In genomic region chr12:4044101-4044500, GRCh38 we compare ENCODE assay signal across 30 cellular contexts.
"Had no signal": no experiment of that assay in that cellular context is flagged by ENCODE, and none has a peak within 500 bp of the region (broad histone marks: within the 10 kb centered on the region; RNA-seq: fewer than 3 reads in every experiment).

No MANE protein-coding gene starts in this region.

- H3K27me3 ChIP-seq: ascending aorta, foreskin keratinocyte had no signal

- H3K9me3 Mint-ChIP-seq: activated CD4-positive, alpha-beta memory T cell treated with anti-CD3 and anti-CD28 coated beads, Interleukin-2, amount 10 ng/mL, durations not matched to agents 7 days and 5 days; activated CD4-positive, alpha-beta T cell treated with anti-CD3 and anti-CD28 coated beads, Interleukin-2, amount 10 ng/mL, durations not matched to agents 7 days and 5 days; activated naive CD4-positive, alpha-beta T cell treated with anti-CD3 and anti-CD28 coated beads for 36 hours; activated naive CD4-positive, alpha-beta T cell treated with anti-CD3 and anti-CD28 coated beads, Interleukin-2, amount 50 U/mL, for 72 hours; activated naive CD8-positive, alpha-beta T cell treated with anti-CD3 and anti-CD28 coated beads, Interleukin-2, amount 10 ng/mL, durations not matched to agents 7 days and 5 days; activated T-helper 1 cell treated with anti-CD3 and anti-CD28 coated beads, Interleukin-12 subunit alpha, Interleukin-12 subunit beta, Interleukin-2, Interleukin-4 antibody, amounts not matched to agents 30 ng/mL and 10 ng/mL and 1 ng/mL, durations not matched to agents 14 hours and 24 hours and 36 hours; activated T-helper 2 cell treated with anti-CD3 and anti-CD28 coated beads, Interferon-gamma antibody, Interleukin-2, Interleukin-4, amounts not matched to agents 10 μg/mL and 5 μg/mL and 100 μg/mL, durations not matched to agents 14 hours and 24 hours and 36 hours; T-helper 2 cell treated with Interferon-gamma antibody and Interleukin-4, amounts not matched to agents 5 μg/mL and 100 μg/mL, for 36 hours had no signal

- H3K4me3 Mint-ChIP-seq: activated CD4-positive, alpha-beta memory T cell treated with anti-CD3 and anti-CD28 coated beads, Interleukin-2, amount 10 ng/mL, durations not matched to agents 7 days and 5 days; activated CD4-positive, alpha-beta T cell treated with anti-CD3 and anti-CD28 coated beads, Interleukin-2, amount 10 ng/mL, durations not matched to agents 7 days and 5 days; activated naive CD4-positive, alpha-beta T cell treated with anti-CD3 and anti-CD28 coated beads for 36 hours; activated naive CD8-positive, alpha-beta T cell treated with anti-CD3 and anti-CD28 coated beads, Interleukin-2, amount 10 ng/mL, durations not matched to agents 7 days and 5 days; activated T-helper 1 cell treated with anti-CD3 and anti-CD28 coated beads, Interleukin-12 subunit alpha, Interleukin-12 subunit beta, Interleukin-2, Interleukin-4 antibody, amounts not matched to agents 30 ng/mL and 10 ng/mL and 1 ng/mL, durations not matched to agents 14 hours and 24 hours and 36 hours; T-helper 17 cell; T-helper 2 cell treated with Interferon-gamma antibody and Interleukin-4, amounts not matched to agents 5 μg/mL and 100 μg/mL, for 36 hours had no signal

- H3K27ac ChIP-seq: ascending aorta, brain microvascular endothelial cell, foreskin keratinocyte, gastrocnemius medialis, heart left ventricle had no signal

- ATAC-seq: activated naive CD4-positive, alpha-beta T cell treated with anti-CD3 and anti-CD28 coated beads, Interleukin-2, amount 50 U/mL, for 72 hours; esophagus mucosa; foreskin keratinocyte; gastrocnemius medialis; heart left ventricle; T-helper 17 cell had no signal

- H3K36me3 Mint-ChIP-seq: activated naive CD4-positive, alpha-beta T cell treated with anti-CD3 and anti-CD28 coated beads, Interleukin-2, amount 50 U/mL, for 72 hours; activated naive CD8-positive, alpha-beta T cell treated with anti-CD3 and anti-CD28 coated beads, Interleukin-2, amount 10 ng/mL, durations not matched to agents 7 days and 5 days had no signal

- H3K4me1 Mint-ChIP-seq: activated CD4-positive, alpha-beta T cell treated with anti-CD3 and anti-CD28 coated beads, Interleukin-2, amount 10 ng/mL, durations not matched to agents 7 days and 5 days had no signal

- H3K9me3 ChIP-seq: ascending aorta, gastrocnemius medialis, heart left ventricle had no signal

- H3K27ac Mint-ChIP-seq: activated CD4-positive, alpha-beta memory T cell treated with anti-CD3 and anti-CD28 coated beads, Interleukin-2, amount 10 ng/mL, durations not matched to agents 7 days and 5 days; activated naive CD4-positive, alpha-beta T cell treated with anti-CD3 and anti-CD28 coated beads, Interleukin-2, amount 50 U/mL, for 72 hours; activated naive CD8-positive, alpha-beta T cell treated with anti-CD3 and anti-CD28 coated beads, Interleukin-2, amount 10 ng/mL, durations not matched to agents 7 days and 5 days; activated T-helper 1 cell treated with anti-CD3 and anti-CD28 coated beads, Interleukin-12 subunit alpha, Interleukin-12 subunit beta, Interleukin-2, Interleukin-4 antibody, amounts not matched to agents 30 ng/mL and 10 ng/mL and 1 ng/mL, durations not matched to agents 14 hours and 24 hours and 36 hours; activated T-helper 2 cell treated with anti-CD3 and anti-CD28 coated beads, Interferon-gamma antibody, Interleukin-2, Interleukin-4, amounts not matched to agents 10 μg/mL and 5 μg/mL and 100 μg/mL, durations not matched to agents 14 hours and 24 hours and 36 hours; T-helper 17 cell; T-helper 2 cell treated with Interferon-gamma antibody and Interleukin-4, amounts not matched to agents 5 μg/mL and 100 μg/mL, for 36 hours had no signal

- DNase-seq: activated CD4-positive, alpha-beta memory T cell treated with anti-CD3 and anti-CD28 coated beads, Interleukin-2, amount 10 ng/mL, durations not matched to agents 7 days and 5 days; activated CD4-positive, alpha-beta T cell treated with anti-CD3 and anti-CD28 coated beads for 4 hours; activated CD4-positive, alpha-beta T cell treated with anti-CD3 and anti-CD28 coated beads, Interleukin-2, amount 10 ng/mL, durations not matched to agents 7 days and 5 days; activated CD4-positive, alpha-beta T cell treated with anti-CD3 and anti-CD28 coated beads, Interleukin-2, amount 50 U/mL, for 4 hours; activated CD4-positive, CD25-positive, alpha-beta regulatory T cell; activated CD4-positive, CD25-positive, alpha-beta regulatory T cell treated with anti-CD3 and anti-CD28 coated beads, Interleukin-2, amount 50 U/mL, for 72 hours; activated CD8-positive, alpha-beta memory T cell treated with anti-CD3 and anti-CD28 coated beads, Interleukin-2, amount 50 U/mL, for 4 hours; activated effector memory CD4-positive, alpha-beta T cell treated with anti-CD3 and anti-CD28 coated beads, Interleukin-2, amount 50 U/mL, for 16 hours; activated naive CD4-positive, alpha-beta T cell treated with anti-CD3 and anti-CD28 coated beads for 36 hours; activated naive CD8-positive, alpha-beta T cell treated with anti-CD3 and anti-CD28 coated beads, Interleukin-2, amount 10 ng/mL, durations not matched to agents 7 days and 5 days; activated T-cell treated with anti-CD3 and anti-CD28 coated beads, Interleukin-2, amount 50 U/mL, for 1 hour; activated T-cell treated with anti-CD3 and anti-CD28 coated beads, Interleukin-2, amount 50 U/mL, for 48 hours; brain microvascular endothelial cell; caudate nucleus; cortex of kidney; dermis blood vessel endothelial cell; effector CD8-positive, alpha-beta T cell; foreskin keratinocyte; gastrocnemius medialis; glutamatergic neuron; heart left ventricle; T-helper 1 cell; T-helper 17 cell; T1000 had no signal

- H3K36me3 ChIP-seq: ascending aorta, brain microvascular endothelial cell, gastrocnemius medialis, heart left ventricle had no signal

- H3K4me1 ChIP-seq: ascending aorta, gastrocnemius medialis, heart left ventricle had no signal

- H3K4me3 ChIP-seq: ascending aorta, gastrocnemius medialis, heart left ventricle had no signal
